In genomic region chr14:100108042-100108825, GRCh38 we compare ENCODE assay signal across 8 cellular contexts. TPM values are rescaled to one million over a fixed set of nuclear protein-coding genes. Genes with fewer than 3 reads are reported as not detected.
A peak's percentile ranks its signal among the peaks of the same experiment; 100 is the strongest.
DNase-seq lines count a peak whose midpoint lies in the region; ATAC-seq, FAIRE-seq and TF ChIP-seq lines count a peak whose summit lies in the region.

No MANE protein-coding gene starts in this region.

- no peaks in the 10 kb centered on the region for H3K9me1 ChIP-seq in endothelial cell of umbilical vein (replicated peaks; ENCODE audit: control insufficient read depth, extremely low read depth, insufficient read depth, low read length)

- H4K20me1 ChIP-seq in endothelial cell of umbilical vein (replicated peaks; ENCODE audit: control insufficient read depth, extremely low read depth, insufficient read depth, low read length) = no peaks in the 10 kb centered on the region

- intact Hi-C loops in endothelial cell of umbilical vein (cut with micrococcal nuclease) = loop anchor here (1.0 kb wide), 5 partner anchors 34 to 126 kb away; no protein-coding TSS in a partner anchor

- H3K27ac ChIP-seq in endothelial cell of umbilical vein (ENCODE audit: insufficient read depth, low read depth, low read length) = no peak overlapping the region

- dilution Hi-C loops in endothelial cell of umbilical vein (cut with MboI; ENCODE audit: extremely low pct_ligation_motif_present, low sequenced_read_pairs) = no loop called here

- TF ChIP-seq CTCF in BE2C (IDR thresholded peaks at IDR 0.05; ENCODE audit: low read depth, low read length) = peak; percentile 93
- peak; percentile 86 to 97 for TF ChIP-seq CTCF in endothelial cell of umbilical vein (IDR thresholded peaks at IDR 0.05; ENCODE audit: extremely low read depth in 1 of 2, insufficient read depth in 1 of 2, low read depth in 1 of 2, low read length in 2 of 2)

- peak; percentile 92 for DNase-seq in BE2C
- peak; percentile 89 for DNase-seq in GM19240 (ENCODE audit: insufficient read length, low spot score)
- peak; percentile 43 to 60 for DNase-seq in NOMO-1 (lab: John Stamatoyannopoulos, UW; ENCODE audit: unreplicated experiment in 2 of 2)
- peak; percentile 82 for DNase-seq in activated CD8-positive, alpha-beta memory T cell treated with anti-CD3 and anti-CD28 coated beads, Interleukin-2, amount 50 U/mL, for 24 hours (ENCODE audit: extremely low read depth)
- peak; percentile 69 for DNase-seq in endothelial cell of umbilical vein (ENCODE audit: low read depth, low spot score)
- peak; percentile 78 for DNase-seq in myocyte (ENCODE audit: low read depth)
- peak; percentile 63 to 84 for DNase-seq in stimulated activated CD8-positive, alpha-beta memory T cell treated with anti-CD3 and anti-CD28 coated beads, Interleukin-7, amount 100 ng/mL, for 48 hours (ENCODE audit: extremely low read depth in 1 of 2, low read depth in 1 of 2)

- CTCF ChIA-PET in endothelial cell of umbilical vein (lab: Charles Lee) = interaction anchor here (0.6 to 6.2 kb wide), 46 partner anchors 8 to 212 kb away, joined by 3 to 150 read pairs (median 4); no protein-coding TSS in a partner anchor

- no peak for TF ChIP-seq POLR2A in endothelial cell of umbilical vein (IDR thresholded peaks at IDR 0.05; ENCODE audit: low read depth, low read length)

- H3K9me3 ChIP-seq in BE2C = no peaks in the 10 kb centered on the region
- no peaks in the 10 kb centered on the region for H3K9me3 ChIP-seq in endothelial cell of umbilical vein (replicated peaks; ENCODE audit: control insufficient read depth, insufficient read depth, low read length)

- H3K4me1 ChIP-seq in BE2C (peaks cover 10% of the 10 kb centered on the region), endothelial cell of umbilical vein (ENCODE audit: control insufficient read depth, extremely low read depth, insufficient read depth, low read length) (peaks cover 19% of the 10 kb centered on the region)

- ATAC-seq in HG03575 (IDR thresholded peaks at IDR 0.05; ENCODE audit: extremely low read depth, insufficient number of reproducible peaks, low FRiP score, unreplicated experiment) = peak; percentile 48

- no peak overlapping the region for H3K4me2 ChIP-seq in endothelial cell of umbilical vein (ENCODE audit: insufficient read depth, low read length)

- H3K4me3 ChIP-seq in BE2C (ENCODE audit: low read depth, low read length) (no peak overlapping the region), endothelial cell of umbilical vein (replicated peaks in 1 of 3; ENCODE audit: insufficient read depth in 1 of 3, low read depth in 1 of 3, low read length in 3 of 3) (no peak overlapping the region)

- H3K9ac ChIP-seq in endothelial cell of umbilical vein (replicated peaks; ENCODE audit: extremely low read depth, insufficient read depth, low read length) = no peak overlapping the region

- peaks cover 8% of the 10 kb centered on the region for H3K36me3 ChIP-seq in BE2C
- H3K36me3 ChIP-seq in endothelial cell of umbilical vein (ENCODE audit: control insufficient read depth in 2 of 2, extremely low read depth in 1 of 2, insufficient read depth in 2 of 2, low read length in 2 of 2) = no peaks in the 10 kb centered on the region

- POLR2A ChIA-PET in endothelial cell of umbilical vein (lab: Charles Lee) = interaction anchor here (0.6 kb wide), 2 partner anchors 54 to 294 kb away, joined by 3 read pairs; no protein-coding TSS in a partner anchor

- no TSS peak for BruUV-seq in endothelial cell of umbilical vein (replicated peaks; lab: Mats Ljungman, UMichigan)

- peak; percentile 88 for FAIRE-seq in endothelial cell of umbilical vein (lab: Jason Lieb, UNC)

- H2AFZ ChIP-seq in endothelial cell of umbilical vein (ENCODE audit: low read depth, low read length) = no peak overlapping the region

- H3K27me3 ChIP-seq in BE2C (no peaks in the 10 kb centered on the region), endothelial cell of umbilical vein (ENCODE audit: control insufficient read depth in 2 of 2, insufficient read depth in 2 of 2, low read length in 2 of 2) (no peaks in the 10 kb centered on the region)

- H3K79me2 ChIP-seq in endothelial cell of umbilical vein (ENCODE audit: control insufficient read depth, insufficient read depth, low read length) = no peaks in the 10 kb centered on the region

TF ChIP-seq in endothelial cell of umbilical vein, 7 proteins besides CTCF, POLR2A, EP300 and RAD21:
- peak; percentile 21 for TF ChIP-seq POLR2AphosphoS5 (IDR thresholded peaks at IDR 0.05; ENCODE audit: insufficient read depth, low read depth, low read length)
- no peak for TF ChIP-seq FOS (IDR thresholded peaks at IDR 0.05; ENCODE audit: borderline replicate concordance, insufficient read depth, low read length)
- no peak for TF ChIP-seq JUN (IDR thresholded peaks at IDR 0.05; ENCODE audit: borderline replicate concordance, insufficient read depth, insufficient read length, low read depth)
- no peak for TF ChIP-seq MYC (IDR thresholded peaks at IDR 0.05; ENCODE audit: low read depth, low read length)

RNA-seq across cellular contexts. Expression of gene EVL, which starts 43.0 kb away (rescaled TPM):
- polyA plus RNA-seq in BE2C (2012; ENCODE audit: insufficient read depth, insufficient read length, low read depth) = 190 TPM
- total RNA-seq in endothelial cell of umbilical vein = 61.9 and 62.5 TPM in 2 replicates
- 34.6 and 36.5 TPM in 2 replicates for polyA plus RNA-seq in endothelial cell of umbilical vein
- polyA plus RNA-seq in endothelial cell of umbilical vein (2011; cell fraction: cytosol; rRNA removed) = 29.6 and 33.9 TPM in 2 replicates
- 164 and 173 TPM in 2 replicates for polyA plus RNA-seq in endothelial cell of umbilical vein (2011; cell fraction: nucleus; rRNA removed)
- polyA plus RNA-seq in endothelial cell of umbilical vein (2012) = 46.6 and 50.4 TPM in 2 replicates
- 40.0 and 48.4 TPM in 2 replicates for polyA minus RNA-seq in endothelial cell of umbilical vein
- polyA minus RNA-seq in endothelial cell of umbilical vein (2011; cell fraction: cytosol; rRNA and poly(A)+ RNA removed) = 4.7 TPM
- 50.3 and 54.3 TPM in 2 replicates for polyA minus RNA-seq in endothelial cell of umbilical vein (2011; cell fraction: nucleus; rRNA and poly(A)+ RNA removed)
- total RNA-seq in myocyte = 40.8 and 54.4 TPM in 2 replicates
- 55.1 TPM for polyA plus RNA-seq in myocyte (2012)

RNA-seq across cellular contexts. Expression of gene DEGS2, which starts 51.2 kb away (rescaled TPM):
- 0.32 TPM for polyA plus RNA-seq in BE2C (2012; ENCODE audit: insufficient read depth, insufficient read length, low read depth)
- total RNA-seq in endothelial cell of umbilical vein (not detected in 2 replicates), myocyte (0.11 and 0.16 TPM in 2 replicates)
- 0.02 and 0.06 TPM in 2 replicates for polyA plus RNA-seq in endothelial cell of umbilical vein
- not detected in 2 replicates for polyA plus RNA-seq in endothelial cell of umbilical vein (2011; cell fraction: cytosol; rRNA removed)
- 0.03 TPM in 1 of 2 replicates, not detected in the other for polyA plus RNA-seq in endothelial cell of umbilical vein (2011; cell fraction: nucleus; rRNA removed)
- 0.15 and 0.16 TPM in 2 replicates for polyA plus RNA-seq in endothelial cell of umbilical vein (2012)
- 0.49 TPM in 1 of 2 replicates, not detected in the other for polyA minus RNA-seq in endothelial cell of umbilical vein
- not detected for polyA minus RNA-seq in endothelial cell of umbilical vein (2011; cell fraction: cytosol; rRNA and poly(A)+ RNA removed)
- polyA minus RNA-seq in endothelial cell of umbilical vein (2011; cell fraction: nucleus; rRNA and poly(A)+ RNA removed) = 0.19 TPM in 1 of 2 replicates, not detected in the other
- polyA plus RNA-seq in myocyte (2012) = 0.23 TPM
